8 cellular contexts compared by ENCODE assay signal in the genomic region with DNA sequence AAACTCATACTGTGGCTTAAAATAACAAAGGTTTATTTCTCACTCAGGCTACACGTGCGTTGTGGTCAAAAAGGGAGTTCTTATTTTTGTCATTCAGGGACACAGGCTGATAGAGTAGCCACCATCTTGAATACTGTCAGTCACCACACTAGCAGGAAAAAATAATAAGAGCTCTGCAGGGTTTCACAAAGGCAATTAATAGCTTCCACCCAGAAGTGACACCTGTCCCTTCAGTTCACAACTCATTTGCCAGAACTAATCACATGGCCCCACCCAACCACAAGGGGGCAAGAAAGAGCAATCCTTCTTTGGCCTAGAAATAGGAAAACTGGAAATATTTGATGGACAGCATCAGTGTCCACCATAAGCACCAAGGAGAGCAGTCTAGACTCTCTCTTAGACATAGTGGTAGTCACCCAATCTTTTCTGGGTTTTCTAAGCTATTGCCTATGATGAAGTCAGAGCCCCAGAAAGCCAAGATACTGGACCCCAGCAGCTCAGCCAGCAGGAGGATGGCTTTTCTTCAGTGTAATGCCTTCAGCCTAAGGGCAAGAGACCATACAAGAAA. TPM values are rescaled to one million over a fixed set of nuclear protein-coding genes. Genes with fewer than 3 reads are reported as not detected.
DNase-seq lines count a peak whose midpoint lies in the region; ATAC-seq and TF ChIP-seq lines count a peak whose summit lies in the region.

No MANE protein-coding gene starts in this region.

- DNase-seq in AG20443 (ENCODE audit: low spot score) (peak; percentile 47), GM12864 (ENCODE audit: low read depth) (no peak), NCI-H2227 (lab: John Stamatoyannopoulos, UW; ENCODE audit: unreplicated experiment) (peak; percentile 74), head of caudate nucleus (peak in 32 of 42 donors; percentile 39 to 87 (median 63)), tibial artery (no peak), lower leg skin (ENCODE audit: low spot score in 2 of 2) (no peak)
- peak; percentile 43 for DNase-seq in activated CD4-positive, alpha-beta T cell treated with anti-CD3 and anti-CD28 coated beads for 48 hours

- no peak for ATAC-seq in activated CD4-positive, CD25-positive, alpha-beta regulatory T cell treated with anti-CD3 and anti-CD28 coated beads, Interleukin-2, amount 50 U/mL, for 24 hours

- TF ChIP-seq POLR2A in lower leg skin (IDR thresholded peaks at IDR 0.05), result no peak

- intact Hi-C loops in head of caudate nucleus (cut with DNase I), result no loop called here
- intact Hi-C loops in tibial artery (cut with DNase I; ENCODE audit: low total_unique reads), result loop anchor here (2.0 to 5.0 kb wide), 3 partner anchors 29 to 180 kb away; no protein-coding TSS in a partner anchor
- intact Hi-C loops in lower leg skin (cut with DNase I; ENCODE audit: low total_unique reads), result no loop called here

- no peak overlapping the region for H3K27ac ChIP-seq in tibial artery

- 71 to 74% methylated on average over 2 of the region's 2 CpGs for WGBS in lower leg skin, 2 donors

- no peaks in the 10 kb centered on the region for H3K9me3 ChIP-seq in tibial artery

- peaks cover 0 to 72% of the 10 kb centered on the region in 2 donors for H3K27me3 ChIP-seq in tibial artery

- H3K4me3 ChIP-seq in GM12864 (ENCODE audit: low read depth, low read length), result no peak overlapping the region
- no peak overlapping the region for H3K4me3 ChIP-seq in tibial artery
- no peak overlapping the region for H3K4me3 ChIP-seq in lower leg skin (ENCODE audit: low read depth, poor library complexity, severe bottlenecking)

- H3K4me1 ChIP-seq in tibial artery, result peaks cover 0 to 29% (median 21%) of the 10 kb centered on the region in 4 donors

- H3K36me3 ChIP-seq in tibial artery, result no peaks in the 10 kb centered on the region

- TF ChIP-seq CTCF in GM12864 (IDR thresholded peaks at IDR 0.05; ENCODE audit: low read depth, low read length, missing control alignments) (peak; percentile 71), tibial artery (IDR thresholded peaks at IDR 0.05) (peak; percentile 49 to 55), lower leg skin (IDR thresholded peaks at IDR 0.05) (no peak)

RNA-seq across cellular contexts. Expression of gene HAPLN2, which starts 8.2 kb away (rescaled TPM):
- total RNA-seq in lower leg skin, result 1 to 10 TPM in 1 of 4 donors, under 1 TPM in 2, not detected in 1; 0.68 to 1.0 (median 0.80) TPM

RNA-seq across cellular contexts. Expression of gene BCAN, which starts 14.5 kb away (rescaled TPM):
- 10 to 100 TPM; 21.9 to 50.1 (median 26.0) TPM for total RNA-seq in lower leg skin

RNA-seq across cellular contexts. Expression of gene GPATCH4, which starts 26.1 kb away (rescaled TPM):
- total RNA-seq in lower leg skin, result 10 to 100 TPM in 3 of 4 donors, 1 to 10 TPM in 1; 10.0 to 18.5 (median 13.9) TPM

RNA-seq across cellular contexts. Expression of gene NAXE, which starts 35.8 kb away (rescaled TPM):
- 10 to 100 TPM; 37.0 to 52.7 (median 45.8) TPM for total RNA-seq in lower leg skin

RNA-seq across cellular contexts. Expression of gene TTC24, which starts 47.9 kb away (rescaled TPM):
- total RNA-seq in lower leg skin, result under 1 TPM in 1 of 4 donors, not detected in 3; 0.19 TPM

Comparison
In these comparisons a context has a peak if more than half of its experiments do, and no peak if none do; other contexts are left out.
1. DNase-seq: peak in AG20443 (single experiment), NCI-H2227 (single experiment), activated CD4-positive, alpha-beta T cell treated with anti-CD3 and anti-CD28 coated beads for 48 hours (single experiment) and head of caudate nucleus (32 of 42); none in GM12864 (single experiment), tibial artery (0 of 2) and lower leg skin (0 of 2).
2. CTCF ChIP-seq: peak in GM12864 (single experiment) and tibial artery (2 of 2); none in lower leg skin (0 of 3).